In genomic region chr11:58594826-58595225, GRCh38 we compare ENCODE assay signal across 26 cellular contexts. TPM values are rescaled to one million over a fixed set of nuclear protein-coding genes. Genes with fewer than 3 reads are reported as not detected.
DNase-seq lines count a peak whose midpoint lies in the region; ATAC-seq, FAIRE-seq and TF ChIP-seq lines count a peak whose summit lies in the region.
"Had no signal": no experiment of that assay in that cellular context is flagged by ENCODE, and none has a peak within 500 bp of the region (broad histone marks: within the 10 kb centered on the region; RNA-seq: fewer than 3 reads in every experiment).

No MANE protein-coding gene starts in this region.

- TF ChIP-seq CTCF in CD4-positive, alpha-beta T cell (IDR thresholded peaks at IDR 0.05) = no peak
- no peak for TF ChIP-seq CTCF in mesothelial cell of epicardium (IDR thresholded peaks at IDR 0.05; ENCODE audit: unreplicated experiment)
- no peak for TF ChIP-seq CTCF in progenitor cell of endocrine pancreas (IDR thresholded peaks at IDR 0.05; ENCODE audit: unreplicated experiment)

- no peaks in the 10 kb centered on the region for H3K9me3 Mint-ChIP-seq in CD4-positive, alpha-beta T cell
- H3K9me3 Mint-ChIP-seq in mesothelial cell of epicardium (no peaks in the 10 kb centered on the region), progenitor cell of endocrine pancreas (ENCODE audit: low read depth) (no peaks in the 10 kb centered on the region)
- H3K9me3 Mint-ChIP-seq: CD14-positive monocyte; CD4-positive, alpha-beta memory T cell; GM23338; HFFc6 had no signal

- H3K36me3 Mint-ChIP-seq in CD4-positive, alpha-beta T cell (ENCODE audit: low read depth) = peaks cover 43% of the 10 kb centered on the region
- H3K36me3 Mint-ChIP-seq in mesothelial cell of epicardium (peaks cover 7% of the 10 kb centered on the region), progenitor cell of endocrine pancreas (ENCODE audit: insufficient read depth) (peaks cover 11% of the 10 kb centered on the region)

- peaks cover 90% of the 10 kb centered on the region for H3K4me1 Mint-ChIP-seq in CD4-positive, alpha-beta T cell (ENCODE audit: low read depth)
- peaks cover 8% of the 10 kb centered on the region for H3K4me1 Mint-ChIP-seq in mesothelial cell of epicardium
- H3K4me1 Mint-ChIP-seq in progenitor cell of endocrine pancreas (ENCODE audit: low read depth) = peaks cover 28% of the 10 kb centered on the region

- DNase-seq in CD4-positive, alpha-beta T cell = no peak
- DNase-seq in mesothelial cell of epicardium (ENCODE audit: low spot score in 2 of 2, unreplicated experiment in 2 of 2) = no peak
- DNase-seq in progenitor cell of endocrine pancreas (ENCODE audit: low spot score, unreplicated experiment) = no peak
- DNase-seq in NOMO-1 (lab: John Stamatoyannopoulos, UW; ENCODE audit: unreplicated experiment in 2 of 2) = no peak
- no peak for DNase-seq in germinal center (ENCODE audit: low spot score)
- DNase-seq: 8988T; ACHN; AML-193; BE2C; Caco-2; CD4-positive, alpha-beta memory T cell; DMS153; DMS79; EL; GDM1; HFFc6 had no signal

- no peaks in the 10 kb centered on the region for H3K27me3 Mint-ChIP-seq in CD4-positive, alpha-beta T cell
- H3K27me3 Mint-ChIP-seq in mesothelial cell of epicardium (ENCODE audit: low read depth) (no peaks in the 10 kb centered on the region), progenitor cell of endocrine pancreas (no peaks in the 10 kb centered on the region)
- H3K27me3 Mint-ChIP-seq: CD4-positive, alpha-beta memory T cell had no signal

- no peak overlapping the region for H3K27ac ChIP-seq in CD4-positive, alpha-beta T cell (ENCODE audit: low read depth, low read length)
- H3K27ac ChIP-seq: A549; BLaER1 treated with 17β-estradiol and CSF1 and Interleukin-3, amounts not matched to agents 10 nM and 100 nM had no signal

- POLR2A ChIA-PET in CD4-positive, alpha-beta T cell (lab: Charles Lee) = no interaction called here

- no peak overlapping the region for H3K4me3 Mint-ChIP-seq in CD4-positive, alpha-beta T cell
- no peak overlapping the region for H3K4me3 Mint-ChIP-seq in mesothelial cell of epicardium
- no peak overlapping the region for H3K4me3 Mint-ChIP-seq in progenitor cell of endocrine pancreas (ENCODE audit: low read depth)
- H3K4me3 Mint-ChIP-seq: CD14-positive monocyte; CD4-positive, alpha-beta memory T cell; GM23338; HFFc6 had no signal

- peak overlapping the region; percentile 78 for H3K27ac Mint-ChIP-seq in CD4-positive, alpha-beta T cell
- H3K27ac Mint-ChIP-seq in mesothelial cell of epicardium = peak overlapping the region; percentile 22
- H3K27ac Mint-ChIP-seq in progenitor cell of endocrine pancreas = peak overlapping the region; percentile 57
- H3K27ac Mint-ChIP-seq: GM23338 had no signal

- intact Hi-C loops in CD4-positive, alpha-beta T cell (cut with DNase I, micrococcal nuclease) = no loop called here

- ATAC-seq in CD4-positive, alpha-beta T cell (ENCODE audit: poor library complexity) = no peak
- ATAC-seq in GM21381 (IDR thresholded peaks at IDR 0.05; ENCODE audit: unreplicated experiment) (no peak), esophagus mucosa (no peak)
- ATAC-seq: A549, GM12878, GM23338 had no signal

- CTCF ChIA-PET in CD4-positive, alpha-beta T cell (lab: Charles Lee) = interaction anchor here (0.6 kb wide), 1 partner anchor 16 kb away, joined by 3 read pairs; the partner anchor contains the start of gene ZFP91

- peak; percentile 28 for FAIRE-seq in colon (lab: Jason Lieb, UNC)
- FAIRE-seq: GM12878, GM19239 had no signal

- no peaks in the 10 kb centered on the region for H3K27me3 ChIP-seq in CD4-positive, alpha-beta T cell (ENCODE audit: control insufficient read depth, insufficient read depth, low read length)
- H3K27me3 ChIP-seq: BE2C; BLaER1 treated with 17β-estradiol and CSF1 and Interleukin-3, amounts not matched to agents 10 nM and 100 nM had no signal

- no peaks in the 10 kb centered on the region for H3K9me3 ChIP-seq in CD4-positive, alpha-beta T cell (ENCODE audit: control insufficient read depth, low read length)
- H3K9me3 ChIP-seq: A549; BE2C; BLaER1 treated with 17β-estradiol and CSF1 and Interleukin-3, amounts not matched to agents 10 nM and 100 nM; Caco-2; HAP-1 had no signal

RNA-seq across cellular contexts. Expression of gene ZFP91, which starts 16.0 kb away (rescaled TPM):
- 10 to 100 TPM; 46.5 to 46.7 TPM for total RNA-seq in CD4-positive, alpha-beta T cell
- total RNA-seq in mesothelial cell of epicardium (39.6 to 41.0 TPM (median 39.7 TPM) in 3 replicates), progenitor cell of endocrine pancreas (48.3 and 51.2 TPM in 2 replicates), esophagus mucosa (33.8 TPM)

RNA-seq across cellular contexts. Expression of gene LPXN, which starts 19.2 kb away (rescaled TPM):
- total RNA-seq in CD4-positive, alpha-beta T cell = 10 to 100 TPM; 35.5 to 36.3 TPM
- total RNA-seq in mesothelial cell of epicardium (5.1 to 6.2 TPM (median 5.8 TPM) in 3 replicates), progenitor cell of endocrine pancreas (6.5 and 6.6 TPM in 2 replicates), esophagus mucosa (1.7 TPM)

RNA-seq across cellular contexts. Expression of gene CNTF, which starts 27.6 kb away (rescaled TPM):
- total RNA-seq in CD4-positive, alpha-beta T cell = 1 to 10 TPM; 3.1 to 3.9 TPM
- total RNA-seq in mesothelial cell of epicardium (2.5 to 2.7 TPM (median 2.7 TPM) in 3 replicates), progenitor cell of endocrine pancreas (3.9 and 4.3 TPM in 2 replicates), esophagus mucosa (0.76 TPM)

Comparison
In these comparisons a context has a peak if more than half of its experiments do, and no peak if none do; other contexts are left out.
1. H3K27ac Mint-ChIP-seq: peak in every context shown above with its lines; median percentile 78 in CD4-positive, alpha-beta T cell; 57 in progenitor cell of endocrine pancreas; 22 in mesothelial cell of epicardium.